12 cellular contexts compared by ENCODE assay signal in the genomic region with DNA sequence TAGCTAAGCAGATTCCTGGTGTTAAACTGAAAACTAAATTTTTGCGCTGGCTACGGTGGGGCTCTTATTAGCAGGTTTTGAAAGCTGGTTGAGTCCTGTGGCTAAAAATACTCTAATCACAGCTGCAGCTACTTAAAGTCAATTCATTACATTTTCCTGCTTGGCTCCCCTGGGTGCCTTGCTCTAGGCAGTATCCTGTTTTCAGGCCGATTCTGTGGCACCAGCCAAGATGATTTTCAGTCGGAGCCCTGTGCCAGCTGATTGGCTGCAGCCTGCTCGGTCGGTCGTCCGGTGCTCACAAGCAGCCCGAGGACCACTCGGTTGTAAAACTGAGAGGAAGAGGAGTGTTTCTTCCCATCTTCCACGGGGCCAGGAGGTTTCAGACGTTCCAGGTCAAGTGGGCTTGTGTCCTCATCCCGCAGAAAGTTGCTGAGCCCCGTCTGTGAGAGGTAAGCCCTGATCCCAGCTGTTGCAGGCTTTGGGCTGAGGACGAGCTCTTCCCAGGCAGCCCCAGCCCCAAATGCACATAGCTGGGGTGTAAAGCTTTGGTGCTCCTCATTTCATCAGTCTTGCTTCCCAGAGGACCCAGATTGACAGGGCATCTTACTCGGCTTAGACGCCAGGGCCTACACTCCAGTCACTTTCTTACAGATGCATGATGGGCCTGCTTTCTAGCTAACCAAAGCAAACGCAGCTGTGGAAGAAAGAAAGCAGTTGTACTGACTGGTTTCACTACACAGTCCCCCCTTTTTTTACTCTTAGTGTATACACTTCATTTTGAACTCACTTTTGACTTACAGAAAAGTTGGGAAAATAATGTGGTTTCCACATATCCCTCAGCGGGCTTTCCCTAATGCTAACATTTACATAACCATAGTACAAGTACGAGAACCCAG. TPM values are rescaled to one million over a fixed set of nuclear protein-coding genes. Genes with fewer than 3 reads are reported as not detected.
DNase-seq lines count a peak whose midpoint lies in the region; ATAC-seq and TF ChIP-seq lines count a peak whose summit lies in the region.
"Had no signal": no experiment of that assay in that cellular context is flagged by ENCODE, and none has a peak within 500 bp of the region (broad histone marks: within the 10 kb centered on the region; RNA-seq: fewer than 3 reads in every experiment).

No MANE protein-coding gene starts in this region.

- peak; percentile 33 for ATAC-seq in GM18868 (IDR thresholded peaks at IDR 0.05; ENCODE audit: unreplicated experiment)
- peak; percentile 40 for ATAC-seq in HG02678 (IDR thresholded peaks at IDR 0.05; ENCODE audit: unreplicated experiment)
- peak; percentile 78 for ATAC-seq in sciatic nerve
- ATAC-seq: left lung had no signal

- TF ChIP-seq CTCF in chondrocyte (IDR thresholded peaks at IDR 0.05): no peak

- peaks cover 26% of the 10 kb centered on the region for H3K36me3 Mint-ChIP-seq in chondrocyte (ENCODE audit: low read depth)

- intact Hi-C loops in sciatic nerve (cut with DNase I): no loop called here

- no peaks in the 10 kb centered on the region for H3K27me3 Mint-ChIP-seq in chondrocyte (ENCODE audit: low read depth)

- no peaks in the 10 kb centered on the region for H3K9me3 Mint-ChIP-seq in chondrocyte (ENCODE audit: low read depth)

- H3K4me3 Mint-ChIP-seq in chondrocyte (ENCODE audit: unreplicated experiment): no peak overlapping the region

- DNase-seq in chondrocyte (ENCODE audit: low spot score) (no peak), sciatic nerve (ENCODE audit: low spot score) (no peak), NCI-H226 (no peak), AML-193 (lab: John Stamatoyannopoulos, UW) (no peak), HT-29 (ENCODE audit: low spot score) (no peak)
- DNase-seq: activated CD4-positive, alpha-beta T cell treated with anti-CD3 and anti-CD28 coated beads, Interleukin-2, amount 50 U/mL, for 48 hours; cortex of kidney; GDM1; left lung; NCI-H526 had no signal

- peaks cover 69% of the 10 kb centered on the region for H3K4me1 Mint-ChIP-seq in chondrocyte (ENCODE audit: low read depth)

- H3K27ac Mint-ChIP-seq in chondrocyte (ENCODE audit: unreplicated experiment): peak overlapping the region; percentile 60

RNA-seq across cellular contexts. Expression of gene LYSMD4, which starts 15.9 kb away (rescaled TPM):
- total RNA-seq in chondrocyte: 13.1 to 17.1 TPM (median 13.2 TPM) in 3 replicates
- 16.0 TPM for total RNA-seq in sciatic nerve
- 19.2 and 21.0 TPM in 2 replicates for total RNA-seq in HT-29 (2014; rRNA removed; shearing (Covaris generic))
